ENCODE assay signal across 10 cellular contexts in genomic region chr20:15487030-15487429, GRCh38.
"Had no signal": no experiment of that assay in that cellular context is flagged by ENCODE, and none has a peak within 500 bp of the region (broad histone marks: within the 10 kb centered on the region; RNA-seq: fewer than 3 reads in every experiment).

No MANE protein-coding gene starts in this region.

- H3K4me1 ChIP-seq: left ventricle myocardium inferior, pancreas had no signal

- H3K27me3 ChIP-seq: pancreas had no signal

- ATAC-seq: activated CD8-positive, alpha-beta T cell treated with anti-CD3 and anti-CD28 coated beads, Interleukin-2, amount 10 ng/mL, durations not matched to agents 7 days and 5 days; activated naive CD8-positive, alpha-beta T cell treated with anti-CD3 and anti-CD28 coated beads, Interleukin-2, amount 50 U/mL, for 24 hours; pancreas had no signal

- H3K36me3 ChIP-seq: left ventricle myocardium inferior, pancreas had no signal

- H3K27ac ChIP-seq: left ventricle myocardium inferior, pancreas had no signal

- H3K4me3 ChIP-seq: left ventricle myocardium inferior, pancreas had no signal

- H3K9me3 ChIP-seq: left ventricle myocardium inferior, pancreas had no signal

- DNase-seq: activated CD4-positive, alpha-beta T cell treated with anti-CD3 and anti-CD28 coated beads for 4 hours; activated CD8-positive, alpha-beta T cell treated with anti-CD3 and anti-CD28 coated beads, Interleukin-2, amount 10 ng/mL, durations not matched to agents 7 days and 5 days; activated naive CD4-positive, alpha-beta T cell treated with Interleukin-2 at 50 U/mL for 16 hours; activated naive CD8-positive, alpha-beta T cell treated with anti-CD3 and anti-CD28 coated beads, Interleukin-2, amount 50 U/mL, for 24 hours; cerebellar nuclear complex; left ventricle myocardium inferior; pancreas; stimulated activated CD4-positive, alpha-beta T cell treated with anti-CD3 and anti-CD28 coated beads, Interleukin-4, amount 100 ng/mL, for 1 hour; stimulated activated CD8-positive, alpha-beta memory T cell treated with anti-CD3 and anti-CD28 coated beads, Interleukin-4, amount 100 ng/mL, for 48 hours; T-helper 1 cell had no signal
